Comparison of ENCODE assay signal across 12 cellular contexts in genomic region chr12:116717466-116718457, GRCh38. TPM values are rescaled to one million over a fixed set of nuclear protein-coding genes. Genes with fewer than 3 reads are reported as not detected.
DNase-seq lines count a peak whose midpoint lies in the region; ATAC-seq, FAIRE-seq and TF ChIP-seq lines count a peak whose summit lies in the region.
"Had no signal": no experiment of that assay in that cellular context is flagged by ENCODE, and none has a peak within 500 bp of the region (broad histone marks: within the 10 kb centered on the region; RNA-seq: fewer than 3 reads in every experiment).

No MANE protein-coding gene starts in this region.

- no peaks in the 10 kb centered on the region for H3K9me3 Mint-ChIP-seq in neural crest cell

- H3K9me2 ChIP-seq in MM.1S (replicated peaks; ENCODE audit: insufficient read depth, low read length), result no peaks in the 10 kb centered on the region

- DNase-seq in HepG2 (ENCODE audit: low spot score), result no peak
- DNase-seq in right lobe of liver, result no peak
- DNase-seq in fibroblast of the conjunctiva (ENCODE audit: low read depth), result peak; percentile 43
- no peak for DNase-seq in neural crest cell (ENCODE audit: low read depth, low spot score)
- no peak for DNase-seq in MM.1S
- DNase-seq in NCI-H526 (lab: John Stamatoyannopoulos, UW), result no peak
- DNase-seq: activated T-cell treated with anti-CD3 and anti-CD28 coated beads for 4 hours, SJCRH30, small intestine had no signal

- FAIRE-seq in HepG2 (lab: Jason Lieb, UNC), result no peak
- FAIRE-seq: small intestine, urothelium cell line had no signal

- H3K4me3 Mint-ChIP-seq in neural crest cell, result peak overlapping the region; percentile 71

- no peaks in the 10 kb centered on the region for H3K27me3 Mint-ChIP-seq in neural crest cell (ENCODE audit: low read depth)

- peaks cover 18% of the 10 kb centered on the region for H3K4me1 ChIP-seq in HepG2 (ENCODE audit: insufficient read depth, low read length)
- H3K4me1 ChIP-seq in right lobe of liver, result no peaks in the 10 kb centered on the region
- peaks cover 23% of the 10 kb centered on the region for H3K4me1 ChIP-seq in MM.1S (ENCODE audit: low read length)

- H3K27ac ChIP-seq in HepG2 (ENCODE audit: extremely low read length, insufficient read depth, low read length) (no peak overlapping the region), right lobe of liver (no peak overlapping the region), MM.1S (ENCODE audit: low read length) (no peak overlapping the region)
- H3K27ac ChIP-seq: SJCRH30 had no signal

- H3K9me3 ChIP-seq in HepG2 (ENCODE audit: low read length) (no peaks in the 10 kb centered on the region), right lobe of liver (no peaks in the 10 kb centered on the region), MM.1S (replicated peaks; ENCODE audit: insufficient read depth, low read length) (no peaks in the 10 kb centered on the region)
- H3K9me3 ChIP-seq: SJCRH30 had no signal

- H3K27ac Mint-ChIP-seq in neural crest cell (ENCODE audit: unreplicated experiment), result peak overlapping the region; percentile 64

- no TSS peak for BruUV-seq in HepG2 (replicated peaks; lab: Mats Ljungman, UMichigan)

- H3K36me3 ChIP-seq in HepG2 (replicated peaks in 1 of 2; ENCODE audit: control insufficient read depth in 1 of 2, insufficient read depth in 2 of 2, low read length in 2 of 2), result peaks cover 17 to 78% of the 10 kb centered on the region in 2 experiments
- H3K36me3 ChIP-seq in right lobe of liver, result peaks cover 0 to 36% (median 2%) of the 10 kb centered on the region in 4 donors
- H3K36me3 ChIP-seq in MM.1S (replicated peaks; ENCODE audit: insufficient read depth, low read length), result no peaks in the 10 kb centered on the region
- H3K36me3 ChIP-seq: SJCRH30 had no signal

- in situ Hi-C loops in HepG2 (cut with HindIII; ENCODE audit: extremely low pct_ligation_motif_present, low pct_unique_long_range_greater_than_20kb), result no loop called here

- CTCF ChIA-PET in HepG2 (lab: Yijun Ruan, JAX; ENCODE audit: low intra/inter-chr PET ratio, low total read pairs), result no interaction called here

- H3K9ac ChIP-seq in HepG2 (ENCODE audit: insufficient read depth, low read depth, low read length) (no peak overlapping the region), MM.1S (ENCODE audit: low read length) (no peak overlapping the region)

- 97% methylated on average over 24 of the region's 27 CpGs for WGBS in HepG2 (ENCODE audit: low lambda C conversion rate)
- WGBS in right lobe of liver (ENCODE audit: insufficient coverage, low coverage, low lambda C conversion rate, missing lambda C conversion rate), result 94% methylated on average over 8 of the region's 27 CpGs

- H3K4me1 Mint-ChIP-seq in neural crest cell, result peaks cover 79% of the 10 kb centered on the region

- H2AFZ ChIP-seq in HepG2 (ENCODE audit: low read length) (no peak overlapping the region), MM.1S (ENCODE audit: low read length) (no peak overlapping the region)

- H3K79me2 ChIP-seq in HepG2 (ENCODE audit: insufficient read depth, low read length) (peaks cover 3% of the 10 kb centered on the region), MM.1S (ENCODE audit: low read length) (peaks cover 11% of the 10 kb centered on the region; the same call in 1 of the 2 replicates)

- TF ChIP-seq RAD21 in HepG2 (CRISPR knock-in tag; IDR thresholded peaks at IDR 0.05), result no peak

- H4K20me1 ChIP-seq in HepG2 (ENCODE audit: insufficient read depth, low read length), result 0 out of 2 replicates have a peak, but pooled peaks cover 4% of the 10 kb centered on the region
- no peaks in the 10 kb centered on the region for H4K20me1 ChIP-seq in MM.1S (ENCODE audit: insufficient read depth, low read length)

- TF ChIP-seq CTCF in HepG2 (CRISPR knock-in tag; IDR thresholded peaks at IDR 0.05) (no peak), right lobe of liver (IDR thresholded peaks at IDR 0.05) (no peak), neural crest cell (conservative IDR thresholded peaks at IDR 0.05) (no peak), MM.1S (IDR thresholded peaks at IDR 0.05; ENCODE audit: low read length) (no peak)

- H3K4me3 ChIP-seq in HepG2 (replicated peaks in 1 of 3; ENCODE audit: insufficient read depth in 1 of 3, low read depth in 2 of 3, low read length in 3 of 3) (no peak overlapping the region), right lobe of liver (no peak overlapping the region), MM.1S (ENCODE audit: low read length) (no peak overlapping the region)
- H3K4me3 ChIP-seq: SJCRH30 had no signal

- no peak for TF ChIP-seq POLR2A in HepG2 (IDR thresholded peaks at IDR 0.05; ENCODE audit: insufficient read depth in 1 of 2, low read depth in 2 of 2, low read length in 2 of 2)
- TF ChIP-seq POLR2A in right lobe of liver (IDR thresholded peaks at IDR 0.05), result no peak
- TF ChIP-seq POLR2A in GM18505 (IDR thresholded peaks at IDR 0.05; ENCODE audit: borderline replicate concordance, extremely low read depth, insufficient read depth, insufficient read length), result no peak

- no peak for TF ChIP-seq EP300 in HepG2 (IDR thresholded peaks at IDR 0.05; ENCODE audit: low read depth in 2 of 2, low read length in 2 of 2)
- TF ChIP-seq EP300 in HepG2 (CRISPR knock-in tag; IDR thresholded peaks at IDR 0.05; ENCODE audit: borderline replicate concordance), result no peak

- H3F3A ChIP-seq in MM.1S (ENCODE audit: insufficient read depth, low read length), result peaks cover 12% of the 10 kb centered on the region; the same call in 1 of the 2 replicates

- peaks cover 2% of the 10 kb centered on the region for H3K36me3 Mint-ChIP-seq in neural crest cell (ENCODE audit: low read depth)

- H3K27me3 ChIP-seq in HepG2 (ENCODE audit: control insufficient read depth in 1 of 2, insufficient read depth in 2 of 2, low read length in 2 of 2) (no peaks in the 10 kb centered on the region), right lobe of liver (no peaks in the 10 kb centered on the region), MM.1S (replicated peaks; ENCODE audit: insufficient read depth, low read length) (no peaks in the 10 kb centered on the region)
- H3K27me3 ChIP-seq: SJCRH30 had no signal

- H3K4me2 ChIP-seq in HepG2 (ENCODE audit: low read depth, low read length) (no peak overlapping the region), MM.1S (ENCODE audit: low read depth, low read length) (no peak overlapping the region)

- intact Hi-C loops in HepG2 (cut with micrococcal nuclease; ENCODE audit: unreplicated experiment), result no loop called here
- intact Hi-C loops in right lobe of liver (cut with DNase I), result no loop called here

- ATAC-seq in HepG2 (no peak), right lobe of liver (no peak), HG03378 (IDR thresholded peaks at IDR 0.05; ENCODE audit: unreplicated experiment) (no peak), GM18505 (IDR thresholded peaks at IDR 0.05; ENCODE audit: unreplicated experiment) (no peak)

- POLR2A ChIA-PET in HepG2 (lab: Yijun Ruan, JAX), result no interaction called here

RNA-seq across cellular contexts. Expression of gene SPRING1, which starts 20.1 kb away (rescaled TPM):
- total RNA-seq in HepG2 (2016; rRNA removed; fragmentation: Illumina TruSeq; extraction: Trizol) (51.8 and 65.6 TPM in 2 replicates), right lobe of liver (10 to 100 TPM in 4 of 6 experiments, 1 to 10 TPM in 2; 4.9 to 18.7 (median 12.0) TPM), neural crest cell (47.8 and 50.8 TPM in 2 replicates)
- total RNA-seq in HepG2 (2016; cell fraction: cytosol; rRNA removed; fragmentation: Illumina TruSeq; extraction: Trizol; ENCODE audit: low read depth), result 73.3 and 84.9 TPM in 2 replicates
- 52.8 and 55.9 TPM in 2 replicates for total RNA-seq in HepG2 (2016; cell fraction: insoluble cytoplasmic fraction; rRNA removed; fragmentation: Illumina TruSeq; extraction: Trizol)
- 130 and 144 TPM in 2 replicates for total RNA-seq in HepG2 (2016; cell fraction: membrane; rRNA removed; fragmentation: Illumina TruSeq; extraction: Trizol)
- total RNA-seq in HepG2 (2016; cell fraction: nucleus; rRNA removed; fragmentation: Illumina TruSeq; extraction: Trizol), result 23.5 and 30.9 TPM in 2 replicates
- 16.1 and 20.0 TPM in 2 replicates for polyA plus RNA-seq in HepG2 (2011; rRNA removed)
- polyA plus RNA-seq in HepG2 (2011; cell fraction: cytosol; rRNA removed), result 10.7 and 16.5 TPM in 2 replicates
- polyA plus RNA-seq in HepG2 (2011; cell fraction: nucleus; rRNA removed), result 6.8 and 7.2 TPM in 2 replicates
- polyA plus RNA-seq in HepG2 (2012), result 9.0 and 11.3 TPM in 2 replicates
- 87.5 and 98.3 TPM in 2 replicates for polyA plus RNA-seq in HepG2 (2016; cell fraction: cytosol; fragmentation: Illumina TruSeq; extraction: Trizol; ENCODE audit: low read depth)
- polyA plus RNA-seq in HepG2 (2016; cell fraction: insoluble cytoplasmic fraction; fragmentation: Illumina TruSeq; extraction: Trizol; ENCODE audit: low read depth), result 40.6 and 42.1 TPM in 2 replicates
- 97.7 TPM in 2 replicates for polyA plus RNA-seq in HepG2 (2016; cell fraction: membrane; fragmentation: Illumina TruSeq; extraction: Trizol; ENCODE audit: low read depth)
- polyA plus RNA-seq in HepG2 (2016; cell fraction: nucleus; fragmentation: Illumina TruSeq; extraction: Trizol; ENCODE audit: insufficient read depth, low read depth), result 25.0 and 26.3 TPM in 2 replicates
- 26.4 and 35.5 TPM in 2 replicates for polyA minus RNA-seq in HepG2 (2011; rRNA and poly(A)+ RNA removed; ENCODE audit: low replicate concordance)
- polyA minus RNA-seq in HepG2 (2011; cell fraction: cytosol; rRNA and poly(A)+ RNA removed), result 16.0 TPM in 2 replicates
- 8.1 and 10.8 TPM in 2 replicates for polyA minus RNA-seq in HepG2 (2011; cell fraction: nucleus; rRNA and poly(A)+ RNA removed)

RNA-seq across cellular contexts. Expression of gene RNFT2, which starts 20.4 kb away (rescaled TPM):
- total RNA-seq in HepG2 (2016; rRNA removed; fragmentation: Illumina TruSeq; extraction: Trizol) (7.1 and 8.3 TPM in 2 replicates), right lobe of liver (1 to 10 TPM in 2 of 6 experiments, under 1 TPM in 4; 0.09 to 2.1 (median 0.75) TPM), neural crest cell (79.9 and 82.1 TPM in 2 replicates)
- total RNA-seq in HepG2 (2016; cell fraction: cytosol; rRNA removed; fragmentation: Illumina TruSeq; extraction: Trizol; ENCODE audit: low read depth), result 4.9 and 5.0 TPM in 2 replicates
- total RNA-seq in HepG2 (2016; cell fraction: insoluble cytoplasmic fraction; rRNA removed; fragmentation: Illumina TruSeq; extraction: Trizol), result 6.1 and 7.2 TPM in 2 replicates
- 7.4 and 8.0 TPM in 2 replicates for total RNA-seq in HepG2 (2016; cell fraction: membrane; rRNA removed; fragmentation: Illumina TruSeq; extraction: Trizol)
- total RNA-seq in HepG2 (2016; cell fraction: nucleus; rRNA removed; fragmentation: Illumina TruSeq; extraction: Trizol), result 7.7 and 9.7 TPM in 2 replicates
- 3.3 and 3.4 TPM in 2 replicates for polyA plus RNA-seq in HepG2 (2011; rRNA removed)
- 2.2 and 2.3 TPM in 2 replicates for polyA plus RNA-seq in HepG2 (2011; cell fraction: cytosol; rRNA removed)
- 3.3 and 4.4 TPM in 2 replicates for polyA plus RNA-seq in HepG2 (2011; cell fraction: nucleus; rRNA removed)
- 1.6 and 3.2 TPM in 2 replicates for polyA plus RNA-seq in HepG2 (2012)
- polyA plus RNA-seq in HepG2 (2016; cell fraction: cytosol; fragmentation: Illumina TruSeq; extraction: Trizol; ENCODE audit: low read depth), result 1.2 TPM in 2 replicates
- polyA plus RNA-seq in HepG2 (2016; cell fraction: insoluble cytoplasmic fraction; fragmentation: Illumina TruSeq; extraction: Trizol; ENCODE audit: low read depth), result 2.3 and 3.9 TPM in 2 replicates
- polyA plus RNA-seq in HepG2 (2016; cell fraction: membrane; fragmentation: Illumina TruSeq; extraction: Trizol; ENCODE audit: low read depth), result 3.2 and 3.7 TPM in 2 replicates
- polyA plus RNA-seq in HepG2 (2016; cell fraction: nucleus; fragmentation: Illumina TruSeq; extraction: Trizol; ENCODE audit: insufficient read depth, low read depth), result 10.6 and 13.3 TPM in 2 replicates
- polyA minus RNA-seq in HepG2 (2011; rRNA and poly(A)+ RNA removed; ENCODE audit: low replicate concordance), result 12.6 and 43.4 TPM in 2 replicates
- polyA minus RNA-seq in HepG2 (2011; cell fraction: cytosol; rRNA and poly(A)+ RNA removed), result 5.0 and 6.7 TPM in 2 replicates
- 5.2 TPM in 2 replicates for polyA minus RNA-seq in HepG2 (2011; cell fraction: nucleus; rRNA and poly(A)+ RNA removed)
